ENCODE assay signal across 1 cellular context in genomic region chr3:141796436-141797166, GRCh38.
TF ChIP-seq lines count a peak whose summit lies in the region.

No MANE protein-coding gene starts in this region.

TF ChIP-seq in K562, 482 proteins besides CTCF, POLR2A, EP300 and RAD21 (continued from another document):
- TF ChIP-seq CEBPZ (IDR thresholded peaks at IDR 0.05; ENCODE audit: borderline replicate concordance, low read depth, low read length) (no peak), CREB3L1 (IDR thresholded peaks at IDR 0.05; ENCODE audit: borderline replicate concordance, low read depth) (no peak), ATF3 (IDR thresholded peaks at IDR 0.05) (no peak), ATF3 (CRISPR knock-in tag; conservative IDR thresholded peaks at IDR 0.05) (no peak)
TF ChIP-seq in K562: peak in this region for 0.
